ENCODE assay signal across 9 cellular contexts in genomic region chr10:21801609-21802008, GRCh38.
"Had no signal": no experiment of that assay in that cellular context is flagged by ENCODE, and none has a peak within 500 bp of the region (broad histone marks: within the 10 kb centered on the region; RNA-seq: fewer than 3 reads in every experiment).

No MANE protein-coding gene starts in this region.

- H3K27ac ChIP-seq: HL-60, KMS-11 had no signal

- H3K4me2 ChIP-seq: KMS-11 had no signal

- ATAC-seq: HepG2 had no signal

- H3K9ac ChIP-seq: KMS-11 had no signal

- DNase-seq: IMR-90, Karpas-422, Kasumi-1, KBM-7, KG1 had no signal

- FAIRE-seq: HepG2, HTR-8/SVneo had no signal
